In genomic region chr2:96265349-96265839, GRCh38 we compare ENCODE assay signal across 8 cellular contexts. TPM values are rescaled to one million over a fixed set of nuclear protein-coding genes. Genes with fewer than 3 reads are reported as not detected.
DNase-seq lines count a peak whose midpoint lies in the region; ATAC-seq, FAIRE-seq and TF ChIP-seq lines count a peak whose summit lies in the region.

No MANE protein-coding gene starts in this region.

- no peaks in the 10 kb centered on the region for H3K9me3 Mint-ChIP-seq in activated CD4-positive, alpha-beta T cell treated with anti-CD3 and anti-CD28 coated beads, Interleukin-2, amount 10 ng/mL, durations not matched to agents 24 days and 14 days

- H3K27me3 ChIP-seq in endothelial cell of umbilical vein (ENCODE audit: control insufficient read depth in 2 of 2, insufficient read depth in 2 of 2, low read length in 2 of 2), result no peaks in the 10 kb centered on the region
- no peaks in the 10 kb centered on the region for H3K27me3 ChIP-seq in muscle layer of colon (ENCODE audit: control insufficient read depth in 1 of 2, insufficient read depth in 2 of 2, low read length in 2 of 2)
- no peaks in the 10 kb centered on the region for H3K27me3 ChIP-seq in upper lobe of left lung

- H3K4me1 ChIP-seq in endothelial cell of umbilical vein (ENCODE audit: control insufficient read depth, extremely low read depth, insufficient read depth, low read length) (peaks cover 27% of the 10 kb centered on the region), muscle layer of colon (ENCODE audit: insufficient read depth, low read length) (peaks cover 43% of the 10 kb centered on the region), upper lobe of left lung (peaks cover 41 to 54% (median 45%) of the 10 kb centered on the region in 4 donors)

- WGBS in upper lobe of left lung, 2 donors, result 0 to 1% methylated on average over 11 to 23 of the region's 49 CpGs

- H3K36me3 ChIP-seq in endothelial cell of umbilical vein (ENCODE audit: control insufficient read depth in 2 of 2, extremely low read depth in 1 of 2, insufficient read depth in 2 of 2, low read length in 2 of 2) (peaks cover 9 to 21% of the 10 kb centered on the region in 2 experiments), muscle layer of colon (ENCODE audit: insufficient read depth, low read length) (peaks cover 31% of the 10 kb centered on the region), upper lobe of left lung (peaks cover 13 to 42% (median 25%) of the 10 kb centered on the region in 4 donors)

- no peak for TF ChIP-seq POLR2A in endothelial cell of umbilical vein (IDR thresholded peaks at IDR 0.05; ENCODE audit: low read depth, low read length)
- no peak for TF ChIP-seq POLR2A in upper lobe of left lung (IDR thresholded peaks at IDR 0.05)

- dilution Hi-C loops in endothelial cell of umbilical vein (cut with MboI; ENCODE audit: extremely low pct_ligation_motif_present, low sequenced_read_pairs), result no loop called here

- CTCF ChIA-PET in endothelial cell of umbilical vein (lab: Charles Lee), result interaction anchor here (1.0 to 3.6 kb wide), 9 partner anchors 11 to 273 kb away, joined by 3 to 32 read pairs (median 9); partner anchors contain the start of genes ASTL and STARD7

- peak overlapping the region; percentile 91 for H3K4me2 ChIP-seq in endothelial cell of umbilical vein (ENCODE audit: insufficient read depth, low read length)

- peak overlapping the region; percentile 68 for H2AFZ ChIP-seq in endothelial cell of umbilical vein (ENCODE audit: low read depth, low read length)

- TSS peak; percentile 20 for BruUV-seq in endothelial cell of umbilical vein (replicated peaks; lab: Mats Ljungman, UMichigan)

- FAIRE-seq in endothelial cell of umbilical vein (lab: Jason Lieb, UNC), result no peak

- H3K36me3 Mint-ChIP-seq in activated CD4-positive, alpha-beta T cell treated with anti-CD3 and anti-CD28 coated beads, Interleukin-2, amount 10 ng/mL, durations not matched to agents 24 days and 14 days (ENCODE audit: low read depth), result peaks cover 51% of the 10 kb centered on the region

- DNase-seq in AG20443 (ENCODE audit: low spot score), result peak; percentile 64
- DNase-seq in activated CD4-positive, alpha-beta T cell treated with anti-CD3 and anti-CD28 coated beads, Interleukin-2, amount 10 ng/mL, durations not matched to agents 24 days and 14 days, result no peak
- DNase-seq in endothelial cell of umbilical vein (ENCODE audit: low read depth, low spot score), result peak; percentile 46
- DNase-seq in upper lobe of left lung, result peak; percentile 67 to 90
- DNase-seq in amniotic stem cell (lab: John Stamatoyannopoulos, UW), result no peak

- H3K4me3 ChIP-seq in endothelial cell of umbilical vein (replicated peaks in 1 of 3; ENCODE audit: insufficient read depth in 1 of 3, low read depth in 1 of 3, low read length in 3 of 3), result peak overlapping the region; percentile 69 to 92 (median 91)
- peak overlapping the region; percentile 94 to 99 for H3K4me3 ChIP-seq in muscle layer of colon (ENCODE audit: low read depth in 1 of 2, low read length in 2 of 2)
- peak overlapping the region; percentile 74 to 98 (median 92) for H3K4me3 ChIP-seq in upper lobe of left lung

- H3K9ac ChIP-seq in endothelial cell of umbilical vein (replicated peaks; ENCODE audit: extremely low read depth, insufficient read depth, low read length) (peak overlapping the region; percentile 77), muscle layer of colon (ENCODE audit: low read length) (peak overlapping the region; percentile 44)

- no peaks in the 10 kb centered on the region for H3K9me1 ChIP-seq in endothelial cell of umbilical vein (replicated peaks; ENCODE audit: control insufficient read depth, extremely low read depth, insufficient read depth, low read length)

- H3K27ac Mint-ChIP-seq in activated CD4-positive, alpha-beta T cell treated with anti-CD3 and anti-CD28 coated beads, Interleukin-2, amount 10 ng/mL, durations not matched to agents 24 days and 14 days, result peak overlapping the region; percentile 70

- intact Hi-C loops in activated CD4-positive, alpha-beta T cell treated with anti-CD3 and anti-CD28 coated beads, Interleukin-2, amount 10 ng/mL, durations not matched to agents 24 days and 14 days (cut with micrococcal nuclease), result loop anchor here (5.0 kb wide), 5 partner anchors 57 to 552 kb away; partner anchors contain the start of genes ANKRD36C, ARID5A, CNNM3 and NCAPH
- intact Hi-C loops in endothelial cell of umbilical vein (cut with micrococcal nuclease), result loop anchor here (5.0 kb wide), 3 partner anchors 42 to 477 kb away; partner anchors contain the start of genes LMAN2L, NCAPH and SNRNP200

- ATAC-seq in GM19395 (IDR thresholded peaks at IDR 0.05; ENCODE audit: unreplicated experiment) (peak; percentile 19), HG03565 (IDR thresholded peaks at IDR 0.05; ENCODE audit: unreplicated experiment) (peak; percentile 5), upper lobe of left lung (ENCODE audit: low FRiP score in 2 of 2) (peak; percentile 1 to 49)

- no peaks in the 10 kb centered on the region for H3K27me3 Mint-ChIP-seq in activated CD4-positive, alpha-beta T cell treated with anti-CD3 and anti-CD28 coated beads, Interleukin-2, amount 10 ng/mL, durations not matched to agents 24 days and 14 days

- peaks cover 45% of the 10 kb centered on the region for H3K79me2 ChIP-seq in endothelial cell of umbilical vein (ENCODE audit: control insufficient read depth, insufficient read depth, low read length)

- H3K27ac ChIP-seq in endothelial cell of umbilical vein (ENCODE audit: insufficient read depth, low read depth, low read length) (peak overlapping the region; percentile 63), muscle layer of colon (ENCODE audit: low read depth, low read length) (peak overlapping the region; percentile 86), upper lobe of left lung (peak overlapping the region; percentile 89 to 99 (median 96))

- no peak for TF ChIP-seq EP300 in upper lobe of left lung (IDR thresholded peaks at IDR 0.05)

- H3K4me1 Mint-ChIP-seq in activated CD4-positive, alpha-beta T cell treated with anti-CD3 and anti-CD28 coated beads, Interleukin-2, amount 10 ng/mL, durations not matched to agents 24 days and 14 days, result peaks cover 45% of the 10 kb centered on the region

- POLR2A ChIA-PET in endothelial cell of umbilical vein (lab: Charles Lee), result interaction anchor here (0.9 to 1.2 kb wide), 3 partner anchors 11 to 57 kb away, joined by 3 to 6 read pairs (median 3); no protein-coding TSS in a partner anchor

- H3K9me3 ChIP-seq in endothelial cell of umbilical vein (replicated peaks; ENCODE audit: control insufficient read depth, insufficient read depth, low read length), result no peaks in the 10 kb centered on the region
- H3K9me3 ChIP-seq in muscle layer of colon (ENCODE audit: low read length), result no peaks in the 10 kb centered on the region
- no peaks in the 10 kb centered on the region for H3K9me3 ChIP-seq in upper lobe of left lung

- H4K20me1 ChIP-seq in endothelial cell of umbilical vein (replicated peaks; ENCODE audit: control insufficient read depth, extremely low read depth, insufficient read depth, low read length), result no peaks in the 10 kb centered on the region

- TF ChIP-seq CTCF in endothelial cell of umbilical vein (IDR thresholded peaks at IDR 0.05; ENCODE audit: extremely low read depth in 1 of 2, insufficient read depth in 1 of 2, low read depth in 1 of 2, low read length in 2 of 2), result no peak
- TF ChIP-seq CTCF in upper lobe of left lung (IDR thresholded peaks at IDR 0.05), result no peak

- H3K4me3 Mint-ChIP-seq in activated CD4-positive, alpha-beta T cell treated with anti-CD3 and anti-CD28 coated beads, Interleukin-2, amount 10 ng/mL, durations not matched to agents 24 days and 14 days, result peak overlapping the region; percentile 99

RNA-seq across cellular contexts. Expression of gene TMEM127, which starts 0.4 kb away (rescaled TPM):
- total RNA-seq in activated CD4-positive, alpha-beta T cell treated with anti-CD3 and anti-CD28 coated beads, Interleukin-2, amount 10 ng/mL, durations not matched to agents 24 days and 14 days, result 31.6 and 33.1 TPM in 2 replicates
- total RNA-seq in endothelial cell of umbilical vein (41.5 and 48.4 TPM in 2 replicates), upper lobe of left lung (10 to 100 TPM; 21.0 to 75.8 (median 44.8) TPM)
- polyA plus RNA-seq in endothelial cell of umbilical vein, result 75.7 and 94.0 TPM in 2 replicates
- polyA plus RNA-seq in endothelial cell of umbilical vein (2011; cell fraction: cytosol; rRNA removed), result 34.4 and 37.7 TPM in 2 replicates
- 19.7 and 23.1 TPM in 2 replicates for polyA plus RNA-seq in endothelial cell of umbilical vein (2011; cell fraction: nucleus; rRNA removed)
- polyA plus RNA-seq in endothelial cell of umbilical vein (2012), result 36.8 and 38.3 TPM in 2 replicates
- 80.1 and 89.1 TPM in 2 replicates for polyA minus RNA-seq in endothelial cell of umbilical vein
- 13.4 TPM for polyA minus RNA-seq in endothelial cell of umbilical vein (2011; cell fraction: cytosol; rRNA and poly(A)+ RNA removed)
- polyA minus RNA-seq in endothelial cell of umbilical vein (2011; cell fraction: nucleus; rRNA and poly(A)+ RNA removed), result 17.0 and 20.1 TPM in 2 replicates

RNA-seq across cellular contexts. Expression of gene CIAO1, which starts 0.6 kb away (rescaled TPM):
- 105 and 110 TPM in 2 replicates for total RNA-seq in activated CD4-positive, alpha-beta T cell treated with anti-CD3 and anti-CD28 coated beads, Interleukin-2, amount 10 ng/mL, durations not matched to agents 24 days and 14 days
- total RNA-seq in endothelial cell of umbilical vein (64.3 and 70.7 TPM in 2 replicates), upper lobe of left lung (100 to 1,000 TPM in 3 of 6 donors, 10 to 100 TPM in 3; 69.0 to 169 (median 91.0) TPM)
- 119 and 120 TPM in 2 replicates for polyA plus RNA-seq in endothelial cell of umbilical vein
- polyA plus RNA-seq in endothelial cell of umbilical vein (2011; cell fraction: cytosol; rRNA removed), result 107 and 108 TPM in 2 replicates
- 80.9 and 83.0 TPM in 2 replicates for polyA plus RNA-seq in endothelial cell of umbilical vein (2011; cell fraction: nucleus; rRNA removed)
- 71.2 and 74.6 TPM in 2 replicates for polyA plus RNA-seq in endothelial cell of umbilical vein (2012)
- polyA minus RNA-seq in endothelial cell of umbilical vein, result 113 TPM in 2 replicates
- 74.0 TPM for polyA minus RNA-seq in endothelial cell of umbilical vein (2011; cell fraction: cytosol; rRNA and poly(A)+ RNA removed)
- polyA minus RNA-seq in endothelial cell of umbilical vein (2011; cell fraction: nucleus; rRNA and poly(A)+ RNA removed), result 28.6 and 28.9 TPM in 2 replicates

RNA-seq across cellular contexts. Expression of gene SNRNP200, which starts 40.0 kb away (rescaled TPM):
- total RNA-seq in activated CD4-positive, alpha-beta T cell treated with anti-CD3 and anti-CD28 coated beads, Interleukin-2, amount 10 ng/mL, durations not matched to agents 24 days and 14 days, result 197 and 203 TPM in 2 replicates
- total RNA-seq in endothelial cell of umbilical vein (117 and 124 TPM in 2 replicates), upper lobe of left lung (100 to 1,000 TPM in 2 of 6 donors, 10 to 100 TPM in 4; 80.9 to 177 (median 90.9) TPM)
- 142 and 155 TPM in 2 replicates for polyA plus RNA-seq in endothelial cell of umbilical vein
- polyA plus RNA-seq in endothelial cell of umbilical vein (2011; cell fraction: cytosol; rRNA removed), result 139 and 142 TPM in 2 replicates
- polyA plus RNA-seq in endothelial cell of umbilical vein (2011; cell fraction: nucleus; rRNA removed), result 301 and 322 TPM in 2 replicates
- 94.1 and 116 TPM in 2 replicates for polyA plus RNA-seq in endothelial cell of umbilical vein (2012)
- 296 and 312 TPM in 2 replicates for polyA minus RNA-seq in endothelial cell of umbilical vein
- polyA minus RNA-seq in endothelial cell of umbilical vein (2011; cell fraction: cytosol; rRNA and poly(A)+ RNA removed), result 167 TPM
- 108 and 136 TPM in 2 replicates for polyA minus RNA-seq in endothelial cell of umbilical vein (2011; cell fraction: nucleus; rRNA and poly(A)+ RNA removed)

RNA-seq across cellular contexts. Expression of gene STARD7, which starts 56.8 kb away (rescaled TPM):
- 212 and 217 TPM in 2 replicates for total RNA-seq in activated CD4-positive, alpha-beta T cell treated with anti-CD3 and anti-CD28 coated beads, Interleukin-2, amount 10 ng/mL, durations not matched to agents 24 days and 14 days
- total RNA-seq in endothelial cell of umbilical vein (107 and 132 TPM in 2 replicates), upper lobe of left lung (100 to 1,000 TPM in 4 of 6 donors, 10 to 100 TPM in 2; 76.4 to 226 (median 166) TPM)
- polyA plus RNA-seq in endothelial cell of umbilical vein, result 48.5 and 61.2 TPM in 2 replicates
- polyA plus RNA-seq in endothelial cell of umbilical vein (2011; cell fraction: cytosol; rRNA removed), result 52.0 and 52.6 TPM in 2 replicates
- polyA plus RNA-seq in endothelial cell of umbilical vein (2011; cell fraction: nucleus; rRNA removed), result 51.8 and 62.4 TPM in 2 replicates
- polyA plus RNA-seq in endothelial cell of umbilical vein (2012), result 78.9 and 93.4 TPM in 2 replicates
- polyA minus RNA-seq in endothelial cell of umbilical vein, result 91.0 and 105 TPM in 2 replicates
- polyA minus RNA-seq in endothelial cell of umbilical vein (2011; cell fraction: cytosol; rRNA and poly(A)+ RNA removed), result 80.0 TPM
- polyA minus RNA-seq in endothelial cell of umbilical vein (2011; cell fraction: nucleus; rRNA and poly(A)+ RNA removed), result 51.1 and 56.5 TPM in 2 replicates

RNA-seq across cellular contexts. Expression of gene ITPRIPL1, which starts 59.7 kb away (rescaled TPM):
- total RNA-seq in activated CD4-positive, alpha-beta T cell treated with anti-CD3 and anti-CD28 coated beads, Interleukin-2, amount 10 ng/mL, durations not matched to agents 24 days and 14 days, result 51.4 and 53.9 TPM in 2 replicates
- total RNA-seq in endothelial cell of umbilical vein, result 4.6 and 5.8 TPM in 2 replicates
- polyA plus RNA-seq in endothelial cell of umbilical vein, result 2.3 and 2.6 TPM in 2 replicates
- polyA plus RNA-seq in endothelial cell of umbilical vein (2011; cell fraction: cytosol; rRNA removed), result 2.0 and 2.2 TPM in 2 replicates
- 1.1 and 1.4 TPM in 2 replicates for polyA plus RNA-seq in endothelial cell of umbilical vein (2011; cell fraction: nucleus; rRNA removed)
- polyA plus RNA-seq in endothelial cell of umbilical vein (2012), result 3.5 and 3.8 TPM in 2 replicates
- polyA minus RNA-seq in endothelial cell of umbilical vein, result 2.9 and 3.6 TPM in 2 replicates
- polyA minus RNA-seq in endothelial cell of umbilical vein (2011; cell fraction: cytosol; rRNA and poly(A)+ RNA removed), result not detected
- 0.43 and 0.87 TPM in 2 replicates for polyA minus RNA-seq in endothelial cell of umbilical vein (2011; cell fraction: nucleus; rRNA and poly(A)+ RNA removed)
- total RNA-seq in upper lobe of left lung, result 1 to 10 TPM in 5 of 6 donors, under 1 TPM in 1; 0.57 to 5.5 (median 1.9) TPM

Comparison
In these comparisons a context has a peak if more than half of its experiments do, and no peak if none do; other contexts are left out.
1. DNase-seq: peak in AG20443 (single experiment), endothelial cell of umbilical vein (single experiment) and upper lobe of left lung (2 of 2); none in activated CD4-positive, alpha-beta T cell treated with anti-CD3 and anti-CD28 coated beads, Interleukin-2, amount 10 ng/mL, durations not matched to agents 24 days and 14 days (single experiment) and amniotic stem cell (single experiment).
2. Peak in every context shown above with its lines, with median percentiles within 50 percentile points of each other: ATAC-seq, H3K27ac ChIP-seq and H3K4me3 ChIP-seq.